9 cellular contexts compared by ENCODE assay signal in genomic region chr5:172454355-172455086, GRCh38. TPM values are rescaled to one million over a fixed set of nuclear protein-coding genes. Genes with fewer than 3 reads are reported as not detected.
A peak's percentile ranks its signal among the peaks of the same experiment; 100 is the strongest.
DNase-seq lines count a peak whose midpoint lies in the region; ATAC-seq and TF ChIP-seq lines count a peak whose summit lies in the region.
"Had no signal": no experiment of that assay in that cellular context is flagged by ENCODE, and none has a peak within 500 bp of the region (broad histone marks: within the 10 kb centered on the region; RNA-seq: fewer than 3 reads in every experiment).

Gene SH3PXD2B, minus strand, starts transcription at chr5:172454525. Its CDS starts 173 bp downstream, at chr5:172454352.

- no peaks in the 10 kb centered on the region for H3K79me2 ChIP-seq in Karpas-422 (ENCODE audit: low read length)

- H3K36me3 ChIP-seq in Karpas-422 (ENCODE audit: insufficient read depth, low read length) (no peaks in the 10 kb centered on the region), WERI-Rb-1 (no peaks in the 10 kb centered on the region), left lung (no peaks in the 10 kb centered on the region)

- no peaks in the 10 kb centered on the region for H3K4me1 ChIP-seq in Karpas-422 (ENCODE audit: low read length)
- H3K4me1 ChIP-seq in left lung, result peaks cover 15 to 56% of the 10 kb centered on the region in 2 donors

- 0 out of 2 replicates have a peak within 1 kb of the TSS, but pooled peaks have one; percentile 17 for H3K9ac ChIP-seq in Karpas-422 (ENCODE audit: low read length)

- no peaks in the 10 kb centered on the region for H3K9me2 ChIP-seq in Karpas-422 (replicated peaks; ENCODE audit: insufficient read depth, low read length)

- no peaks in the 10 kb centered on the region for H4K20me1 ChIP-seq in Karpas-422 (ENCODE audit: insufficient read depth, low read depth, low read length)

- TF ChIP-seq CTCF in WERI-Rb-1 (IDR thresholded peaks at IDR 0.05; ENCODE audit: low read depth, low read length) (no peak), left lung (IDR thresholded peaks at IDR 0.05) (no peak)

- H3K4me2 ChIP-seq in Karpas-422 (ENCODE audit: low read depth, low read length, poor library complexity, severe bottlenecking), result no peak within 1 kb of the TSS

- no peak within 1 kb of the TSS for H2AFZ ChIP-seq in Karpas-422 (ENCODE audit: low read length)

- peak; percentile 55 for ATAC-seq in left lung

- H3K9me3 ChIP-seq in Karpas-422 (ENCODE audit: low read length) (no peaks in the 10 kb centered on the region), WERI-Rb-1 (ENCODE audit: severe bottlenecking) (no peaks in the 10 kb centered on the region), left lung (no peaks in the 10 kb centered on the region)

- no peak within 1 kb of the TSS for H3K27ac ChIP-seq in Karpas-422 (ENCODE audit: low read length)
- peak within 1 kb of the TSS; percentile 50 for H3K27ac ChIP-seq in WERI-Rb-1
- peak within 1 kb of the TSS; percentile 48 to 71 for H3K27ac ChIP-seq in left lung
- H3K27ac ChIP-seq: 22Rv1 had no signal

- H3K4me3 ChIP-seq in Karpas-422 (ENCODE audit: low read length), result no peak within 1 kb of the TSS
- H3K4me3 ChIP-seq in WERI-Rb-1 (ENCODE audit: low read depth, low read length), result peak within 1 kb of the TSS; percentile 55
- H3K4me3 ChIP-seq in left lung, result peak within 1 kb of the TSS; percentile 67 to 73

- intact Hi-C loops in left lung (cut with DNase I), result no loop called here

- peak; percentile 85 for DNase-seq in DMS 273 (lab: John Stamatoyannopoulos, UW; ENCODE audit: unreplicated experiment)
- DNase-seq in DMS 273 treated with DMSO at 0.1 percent for 48 hours (lab: John Stamatoyannopoulos, UW), result no peak
- peak; percentile 53 for DNase-seq in Karpas-422
- peak; percentile 73 for DNase-seq in WERI-Rb-1
- DNase-seq in dermis microvascular lymphatic vessel endothelial cell (ENCODE audit: low read depth in 2 of 2), result peak in 1 of 2 donors; percentile 66
- peak; percentile 72 to 88 for DNase-seq in left lung
- DNase-seq in stimulated activated CD4-positive, alpha-beta T cell treated with anti-CD3 and anti-CD28 coated beads, Interleukin-4, amount 100 ng/mL, for 24 hours, result peak; percentile 28
- no peak for DNase-seq in HPDE6-E6E7 (ENCODE audit: extremely low spot score)

- H3K27me3 ChIP-seq in Karpas-422 (ENCODE audit: low read length) (no peaks in the 10 kb centered on the region), WERI-Rb-1 (ENCODE audit: insufficient read depth, low read depth, severe bottlenecking) (no peaks in the 10 kb centered on the region), left lung (peaks cover 0 to 30% of the 10 kb centered on the region in 2 donors)

RNA-seq across cellular contexts. Expression of gene SH3PXD2B, which starts in this region (rescaled TPM):
- 0.15 TPM in 1 of 2 replicates, not detected in the other for total RNA-seq in Karpas-422 (2014; rRNA removed; shearing (Covaris generic); ENCODE audit: low replicate concordance)
- 12.5 and 24.3 TPM in 2 replicates for total RNA-seq in dermis microvascular lymphatic vessel endothelial cell
- 10 to 100 TPM; 50.7 to 57.5 TPM for total RNA-seq in left lung

Comparison
In these comparisons a context has a peak if more than half of its experiments do, and no peak if none do; other contexts are left out.
1. RNA of gene SH3PXD2B (total RNA-seq): 50.7 to 57.5 TPM in left lung and 12.5 to 24.3 TPM in dermis microvascular lymphatic vessel endothelial cell; 0.15 TPM in Karpas-422; every median in the first group is over 10 times any median in the second.
2. DNase-seq: peak in DMS 273 (single experiment), WERI-Rb-1 (single experiment), left lung (2 of 2) and stimulated activated CD4-positive, alpha-beta T cell treated with anti-CD3 and anti-CD28 coated beads, Interleukin-4, amount 100 ng/mL, for 24 hours (single experiment); none in DMS 273 treated with DMSO at 0.1 percent for 48 hours (single experiment) and HPDE6-E6E7 (single experiment).
3. Peak in DNase-seq and H3K9ac ChIP-seq in Karpas-422; RNA of the gene not detected or under 1 TPM.